8 cellular contexts compared by ENCODE assay signal in the genomic region with DNA sequence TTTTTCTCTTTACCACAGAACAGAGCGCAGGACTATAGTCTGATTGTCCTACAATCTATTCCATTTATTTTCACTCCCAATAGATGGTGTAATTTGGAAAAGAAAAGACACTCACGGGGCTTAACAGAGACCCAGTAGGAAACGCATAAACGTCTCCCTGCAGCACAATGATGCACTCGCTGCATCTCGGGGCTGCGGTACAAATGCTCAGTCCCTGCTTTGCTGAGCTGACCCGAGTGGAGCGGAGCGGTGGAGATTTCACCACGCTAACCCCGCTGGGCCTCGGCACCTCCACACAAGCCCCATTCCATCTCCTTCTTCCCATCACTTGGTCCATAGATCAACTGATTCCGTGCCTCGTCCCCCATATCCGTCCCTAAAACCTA. TPM values are rescaled to one million over a fixed set of nuclear protein-coding genes. Genes with fewer than 3 reads are reported as not detected.
DNase-seq lines count a peak whose midpoint lies in the region; ATAC-seq and TF ChIP-seq lines count a peak whose summit lies in the region.

No MANE protein-coding gene starts in this region.

- H3K27me3 ChIP-seq in ascending aorta (no peaks in the 10 kb centered on the region), iPS-18a (ENCODE audit: control insufficient read depth, insufficient read depth, low read length) (peaks cover 4% of the 10 kb centered on the region)

- H3K4me3 ChIP-seq in ascending aorta (peak overlapping the region; percentile 63 to 98), iPS-18a (ENCODE audit: low read length) (peak overlapping the region; percentile 84)

- intact Hi-C loops in ascending aorta (cut with DNase I): loop anchor here (10.0 kb wide), 3 partner anchors 330 to 390 kb away; a partner anchor contains a TSS

- H3K4me3 Mint-ChIP-seq in T-helper 1 cell treated with Interleukin-12 subunit alpha and Interleukin-12 subunit beta and Interleukin-4 antibody, amounts not matched to agents 30 μg/mL and 1 μg/mL, for 36 hours: peak overlapping the region; percentile 86
- peak overlapping the region; percentile 88 to 94 for H3K4me3 Mint-ChIP-seq in stimulated activated naive CD8-positive, alpha-beta T cell treated with anti-CD3 and anti-CD28 coated beads, Interleukin-15, amount 100 ng/mL, for 72 hours

- H3K27ac ChIP-seq in ascending aorta (peak overlapping the region; percentile 80 to 96), iPS-18a (ENCODE audit: low read length) (no peak overlapping the region)

- no peaks in the 10 kb centered on the region for H3K36me3 ChIP-seq in ascending aorta
- H3K36me3 ChIP-seq in iPS-18a (ENCODE audit: control insufficient read depth, low read depth, low read length): peaks cover 3% of the 10 kb centered on the region

- H3K9me3 ChIP-seq in ascending aorta (no peaks in the 10 kb centered on the region), iPS-18a (ENCODE audit: control insufficient read depth, low read depth, low read length) (no peaks in the 10 kb centered on the region)

- H3K4me1 Mint-ChIP-seq in T-helper 1 cell treated with Interleukin-12 subunit alpha and Interleukin-12 subunit beta and Interleukin-4 antibody, amounts not matched to agents 30 μg/mL and 1 μg/mL, for 36 hours (ENCODE audit: low read depth): peaks cover 20% of the 10 kb centered on the region
- peaks cover 25% of the 10 kb centered on the region for H3K4me1 Mint-ChIP-seq in stimulated activated naive CD8-positive, alpha-beta T cell treated with anti-CD3 and anti-CD28 coated beads, Interleukin-15, amount 100 ng/mL, for 72 hours

- H3K9me3 Mint-ChIP-seq in T-helper 1 cell treated with Interleukin-12 subunit alpha and Interleukin-12 subunit beta and Interleukin-4 antibody, amounts not matched to agents 30 μg/mL and 1 μg/mL, for 36 hours: no peaks in the 10 kb centered on the region
- no peaks in the 10 kb centered on the region for H3K9me3 Mint-ChIP-seq in stimulated activated naive CD8-positive, alpha-beta T cell treated with anti-CD3 and anti-CD28 coated beads, Interleukin-15, amount 100 ng/mL, for 72 hours

- H3K27me3 Mint-ChIP-seq in T-helper 1 cell treated with Interleukin-12 subunit alpha and Interleukin-12 subunit beta and Interleukin-4 antibody, amounts not matched to agents 30 μg/mL and 1 μg/mL, for 36 hours (ENCODE audit: low read depth): peaks cover 54% of the 10 kb centered on the region
- peaks cover 62% of the 10 kb centered on the region for H3K27me3 Mint-ChIP-seq in stimulated activated naive CD8-positive, alpha-beta T cell treated with anti-CD3 and anti-CD28 coated beads, Interleukin-15, amount 100 ng/mL, for 72 hours

- TF ChIP-seq CTCF in ascending aorta (IDR thresholded peaks at IDR 0.05): no peak

- peak overlapping the region; percentile 55 for H3K9ac ChIP-seq in iPS-18a (ENCODE audit: low read length)

- H3K36me3 Mint-ChIP-seq in T-helper 1 cell treated with Interleukin-12 subunit alpha and Interleukin-12 subunit beta and Interleukin-4 antibody, amounts not matched to agents 30 μg/mL and 1 μg/mL, for 36 hours (ENCODE audit: low read depth): peaks cover 2% of the 10 kb centered on the region

- DNase-seq in T-helper 1 cell (no peak), ascending aorta (ENCODE audit: low spot score in 2 of 2) (no peak), SKM-1 (lab: John Stamatoyannopoulos, UW; ENCODE audit: unreplicated experiment) (no peak), DMS153 (lab: John Stamatoyannopoulos, UW) (no peak), COLO668 (lab: John Stamatoyannopoulos, UW; ENCODE audit: unreplicated experiment) (no peak)
- DNase-seq in stimulated activated naive CD8-positive, alpha-beta T cell treated with anti-CD3 and anti-CD28 coated beads, Interleukin-15, amount 100 ng/mL, for 72 hours: no peak

- H3K4me1 ChIP-seq in ascending aorta (peaks cover 7 to 8% of the 10 kb centered on the region in 2 donors), iPS-18a (ENCODE audit: control insufficient read depth, low read depth, low read length) (peaks cover 12% of the 10 kb centered on the region)

- no peak overlapping the region for H3K27ac Mint-ChIP-seq in T-helper 1 cell treated with Interleukin-12 subunit alpha and Interleukin-12 subunit beta and Interleukin-4 antibody, amounts not matched to agents 30 μg/mL and 1 μg/mL, for 36 hours
- H3K27ac Mint-ChIP-seq in stimulated activated naive CD8-positive, alpha-beta T cell treated with anti-CD3 and anti-CD28 coated beads, Interleukin-15, amount 100 ng/mL, for 72 hours: no peak overlapping the region

- ATAC-seq in stimulated activated naive CD8-positive, alpha-beta T cell treated with anti-CD3 and anti-CD28 coated beads, Interleukin-15, amount 100 ng/mL, for 72 hours: no peak

RNA-seq across cellular contexts. Expression of a gene that starts 1.5 kb away (rescaled TPM):
- 58.4 TPM for total RNA-seq in ascending aorta
